ENCODE assay signal across 29 cellular contexts in the genomic region with DNA sequence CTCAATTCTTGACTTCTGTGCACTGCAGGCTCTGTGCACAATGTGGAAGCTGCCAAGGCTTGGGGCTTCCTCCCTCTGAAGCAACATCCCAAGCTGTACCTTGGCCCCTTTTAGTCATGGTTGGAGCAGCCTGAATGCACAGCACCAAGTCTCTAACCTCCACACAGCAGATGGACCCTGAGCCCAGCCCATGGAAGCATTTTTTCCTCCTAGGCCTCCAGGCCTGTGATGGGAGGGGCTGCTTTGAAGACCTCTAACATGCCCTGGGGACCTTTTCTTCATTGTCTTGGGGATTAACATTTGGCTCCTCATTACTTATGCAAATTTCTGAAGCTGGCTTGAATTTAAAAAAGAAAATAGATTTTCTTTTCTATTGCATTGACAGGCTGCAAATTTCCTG.
"Had no signal": no experiment of that assay in that cellular context is flagged by ENCODE, and none has a peak within 500 bp of the region (broad histone marks: within the 10 kb centered on the region; RNA-seq: fewer than 3 reads in every experiment).

No MANE protein-coding gene starts in this region.

- H3K9me3 ChIP-seq: colonic mucosa, gastrocnemius medialis had no signal

- H3K4me3 ChIP-seq: colonic mucosa, coronary artery, dorsolateral prefrontal cortex, esophagus muscularis mucosa, esophagus squamous epithelium, gastrocnemius medialis, gastroesophageal sphincter, heart left ventricle, heart right ventricle, hepatocyte had no signal

- H3K4me1 ChIP-seq: colonic mucosa, esophagus muscularis mucosa, esophagus squamous epithelium, foreskin keratinocyte, gastrocnemius medialis, gastroesophageal sphincter, heart left ventricle, heart right ventricle had no signal

- FAIRE-seq: endometrium, endothelial cell of umbilical vein, frontal cortex had no signal

- H3K27me3 ChIP-seq: colonic mucosa, dorsolateral prefrontal cortex, esophagus muscularis mucosa, esophagus squamous epithelium, foreskin keratinocyte, gastrocnemius medialis, gastroesophageal sphincter, heart left ventricle, heart right ventricle, hepatocyte had no signal

- H3K79me2 ChIP-seq: hepatocyte had no signal

- H3K4me2 ChIP-seq: hepatocyte had no signal

- H2AFZ ChIP-seq: hepatocyte had no signal

- H3K27ac Mint-ChIP-seq: dendritic cell treated with granulocyte-macrophage colony-stimulating factor and Interleukin-4, amounts not matched to agents 40 ng/mL and 50 ng/mL, for 4 days; effector memory CD8-positive, alpha-beta T cell had no signal

- DNase-seq: colonic mucosa; cortex of kidney; dermis blood vessel endothelial cell; dorsolateral prefrontal cortex; effector CD4-positive, alpha-beta T cell; effector CD8-positive, alpha-beta T cell; effector memory CD4-positive, alpha-beta T cell; effector memory CD8-positive, alpha-beta T cell; erythroblast; esophagus squamous epithelium; foreskin fibroblast; foreskin keratinocyte; foreskin melanocyte; gastrocnemius medialis; glutamatergic neuron; head of caudate nucleus; heart left ventricle; heart right ventricle; hippocampal formation had no signal

- H3K27me3 Mint-ChIP-seq: dendritic cell treated with granulocyte-macrophage colony-stimulating factor and Interleukin-4, amounts not matched to agents 40 ng/mL and 50 ng/mL, for 4 days; effector memory CD8-positive, alpha-beta T cell had no signal

- ATAC-seq: effector memory CD8-positive, alpha-beta T cell; esophagus mucosa; foreskin keratinocyte; gastrocnemius medialis; gastroesophageal sphincter; heart left ventricle; heart right ventricle had no signal

- H3K4me3 Mint-ChIP-seq: dendritic cell treated with granulocyte-macrophage colony-stimulating factor and Interleukin-4, amounts not matched to agents 40 ng/mL and 50 ng/mL, for 4 days; effector memory CD8-positive, alpha-beta T cell had no signal

- H3K36me3 ChIP-seq: colonic mucosa, esophagus muscularis mucosa, esophagus squamous epithelium, gastrocnemius medialis, gastroesophageal sphincter, heart left ventricle, heart right ventricle had no signal

- H3K27ac ChIP-seq: colonic mucosa, coronary artery, dorsolateral prefrontal cortex, epithelial cell of prostate, esophagus muscularis mucosa, esophagus squamous epithelium, foreskin keratinocyte, gastrocnemius medialis, gastroesophageal sphincter, heart left ventricle, heart right ventricle, hepatocyte had no signal
